2 cellular contexts compared by ENCODE assay signal in the genomic region with DNA sequence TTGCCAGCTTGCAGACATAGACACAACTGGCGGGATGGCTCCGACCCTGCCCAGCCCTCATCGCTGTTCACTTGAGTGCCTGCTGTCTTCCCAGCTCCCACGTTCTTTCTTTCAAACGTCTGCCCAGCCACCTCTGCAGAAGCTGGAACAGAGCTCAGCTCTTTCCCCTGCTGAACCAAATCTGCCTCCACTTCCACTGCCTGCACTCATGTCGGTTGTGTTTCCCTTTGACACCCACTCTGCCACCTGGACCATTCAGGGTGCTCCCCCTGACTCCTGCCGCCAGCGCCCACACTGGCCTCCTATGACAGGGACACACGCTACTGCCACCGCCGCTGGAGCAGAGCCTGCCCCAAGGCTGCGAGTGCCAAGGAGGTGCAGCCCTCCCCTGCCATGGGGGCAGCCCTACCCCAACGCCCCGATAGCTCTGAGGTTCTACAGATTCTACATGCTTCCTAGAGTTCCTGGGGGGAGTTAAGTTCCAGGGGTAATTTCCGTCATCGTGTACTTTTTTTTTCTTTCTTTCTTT.
TF ChIP-seq lines count a peak whose summit lies in the region.

No MANE protein-coding gene starts in this region.

TF ChIP-seq in GM23338, 12 proteins besides CTCF, POLR2A, EP300 and RAD21:
- TF ChIP-seq, protein P1, sequence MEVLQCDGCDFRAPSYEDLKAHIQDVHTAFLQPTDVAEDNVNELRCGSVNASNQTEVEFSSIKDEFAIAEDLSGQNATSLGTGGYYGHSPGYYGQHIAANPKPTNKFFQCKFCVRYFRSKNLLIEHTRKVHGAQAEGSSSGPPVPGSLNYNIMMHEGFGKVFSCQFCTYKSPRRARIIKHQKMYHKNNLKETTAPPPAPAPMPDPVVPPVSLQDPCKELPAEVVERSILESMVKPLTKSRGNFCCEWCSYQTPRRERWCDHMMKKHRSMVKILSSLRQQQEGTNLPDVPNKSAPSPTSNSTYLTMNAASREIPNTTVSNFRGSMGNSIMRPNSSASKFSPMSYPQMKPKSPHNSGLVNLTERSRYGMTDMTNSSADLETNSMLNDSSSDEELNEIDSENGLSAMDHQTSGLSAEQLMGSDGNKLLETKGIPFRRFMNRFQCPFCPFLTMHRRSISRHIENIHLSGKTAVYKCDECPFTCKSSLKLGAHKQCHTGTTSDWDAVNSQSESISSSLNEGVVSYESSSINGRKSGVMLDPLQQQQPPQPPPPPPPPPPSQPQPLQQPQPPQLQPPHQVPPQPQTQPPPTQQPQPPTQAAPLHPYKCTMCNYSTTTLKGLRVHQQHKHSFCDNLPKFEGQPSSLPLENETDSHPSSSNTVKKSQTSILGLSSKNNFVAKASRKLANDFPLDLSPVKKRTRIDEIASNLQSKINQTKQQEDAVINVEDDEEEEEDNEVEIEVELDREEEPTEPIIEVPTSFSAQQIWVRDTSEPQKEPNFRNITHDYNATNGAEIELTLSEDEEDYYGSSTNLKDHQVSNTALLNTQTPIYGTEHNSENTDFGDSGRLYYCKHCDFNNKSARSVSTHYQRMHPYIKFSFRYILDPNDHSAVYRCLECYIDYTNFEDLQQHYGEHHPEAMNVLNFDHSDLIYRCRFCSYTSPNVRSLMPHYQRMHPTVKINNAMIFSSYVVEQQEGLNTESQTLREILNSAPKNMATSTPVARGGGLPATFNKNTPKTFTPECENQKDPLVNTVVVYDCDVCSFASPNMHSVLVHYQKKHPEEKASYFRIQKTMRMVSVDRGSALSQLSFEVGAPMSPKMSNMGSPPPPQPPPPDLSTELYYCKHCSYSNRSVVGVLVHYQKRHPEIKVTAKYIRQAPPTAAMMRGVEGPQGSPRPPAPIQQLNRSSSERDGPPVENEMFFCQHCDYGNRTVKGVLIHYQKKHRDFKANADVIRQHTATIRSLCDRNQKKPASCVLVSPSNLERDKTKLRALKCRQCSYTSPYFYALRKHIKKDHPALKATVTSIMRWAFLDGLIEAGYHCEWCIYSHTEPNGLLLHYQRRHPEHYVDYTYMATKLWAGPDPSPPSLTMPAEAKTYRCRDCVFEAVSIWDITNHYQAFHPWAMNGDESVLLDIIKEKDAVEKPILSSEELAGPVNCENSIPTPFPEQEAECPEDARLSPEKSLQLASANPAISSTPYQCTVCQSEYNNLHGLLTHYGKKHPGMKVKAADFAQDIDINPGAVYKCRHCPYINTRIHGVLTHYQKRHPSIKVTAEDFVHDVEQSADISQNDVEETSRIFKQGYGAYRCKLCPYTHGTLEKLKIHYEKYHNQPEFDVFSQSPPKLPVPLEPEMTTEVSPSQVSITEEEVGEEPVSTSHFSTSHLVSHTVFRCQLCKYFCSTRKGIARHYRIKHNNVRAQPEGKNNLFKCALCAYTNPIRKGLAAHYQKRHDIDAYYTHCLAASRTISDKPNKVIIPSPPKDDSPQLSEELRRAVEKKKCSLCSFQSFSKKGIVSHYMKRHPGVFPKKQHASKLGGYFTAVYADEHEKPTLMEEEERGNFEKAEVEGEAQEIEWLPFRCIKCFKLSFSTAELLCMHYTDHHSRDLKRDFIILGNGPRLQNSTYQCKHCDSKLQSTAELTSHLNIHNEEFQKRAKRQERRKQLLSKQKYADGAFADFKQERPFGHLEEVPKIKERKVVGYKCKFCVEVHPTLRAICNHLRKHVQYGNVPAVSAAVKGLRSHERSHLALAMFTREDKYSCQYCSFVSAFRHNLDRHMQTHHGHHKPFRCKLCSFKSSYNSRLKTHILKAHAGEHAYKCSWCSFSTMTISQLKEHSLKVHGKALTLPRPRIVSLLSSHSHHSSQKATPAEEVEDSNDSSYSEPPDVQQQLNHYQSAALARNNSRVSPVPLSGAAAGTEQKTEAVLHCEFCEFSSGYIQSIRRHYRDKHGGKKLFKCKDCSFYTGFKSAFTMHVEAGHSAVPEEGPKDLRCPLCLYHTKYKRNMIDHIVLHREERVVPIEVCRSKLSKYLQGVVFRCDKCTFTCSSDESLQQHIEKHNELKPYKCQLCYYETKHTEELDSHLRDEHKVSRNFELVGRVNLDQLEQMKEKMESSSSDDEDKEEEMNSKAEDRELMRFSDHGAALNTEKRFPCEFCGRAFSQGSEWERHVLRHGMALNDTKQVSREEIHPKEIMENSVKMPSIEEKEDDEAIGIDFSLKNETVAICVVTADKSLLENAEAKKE (CRISPR knock-in tag; IDR thresholded peaks at IDR 0.05), result no peak
- TF ChIP-seq POLR2AphosphoS5 (IDR thresholded peaks at IDR 0.05; ENCODE audit: low read depth), result no peak
- no peak for TF ChIP-seq ZNF114 (CRISPR knock-in tag; IDR thresholded peaks at IDR 0.05)
TF ChIP-seq in GM23338: peak in this region for 0.

TF ChIP-seq in H1, 55 proteins besides CTCF, POLR2A, EP300 and RAD21:
- TF ChIP-seq TEAD4 (IDR thresholded peaks at IDR 0.05; ENCODE audit: low read depth, low read length), result no peak
- TF ChIP-seq BACH1 (IDR thresholded peaks at IDR 0.05; ENCODE audit: low read length), result no peak
- TF ChIP-seq HDAC6 (IDR thresholded peaks at IDR 0.05; ENCODE audit: low read depth, low read length), result no peak
- no peak for TF ChIP-seq KDM1A (IDR thresholded peaks at IDR 0.05; ENCODE audit: borderline replicate concordance, low read length)
- no peak for TF ChIP-seq NRF1 (IDR thresholded peaks at IDR 0.05; ENCODE audit: low read depth, low read length)
- no peak for TF ChIP-seq GABPA (IDR thresholded peaks at IDR 0.05; ENCODE audit: borderline replicate concordance, insufficient read depth, low read length)
- TF ChIP-seq TCF12 (IDR thresholded peaks at IDR 0.05; ENCODE audit: low read depth, low read length), result no peak
- TF ChIP-seq EZH2 (IDR thresholded peaks at IDR 0.05; ENCODE audit: low read depth, low read length, severe bottlenecking), result no peak
- TF ChIP-seq, protein P2, sequence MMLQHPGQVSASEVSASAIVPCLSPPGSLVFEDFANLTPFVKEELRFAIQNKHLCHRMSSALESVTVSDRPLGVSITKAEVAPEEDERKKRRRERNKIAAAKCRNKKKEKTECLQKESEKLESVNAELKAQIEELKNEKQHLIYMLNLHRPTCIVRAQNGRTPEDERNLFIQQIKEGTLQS (IDR thresholded peaks at IDR 0.05; ENCODE audit: insufficient read depth, low read depth, low read length), result no peak
- TF ChIP-seq SIRT6 (IDR thresholded peaks at IDR 0.05; ENCODE audit: low read length), result no peak
- TF ChIP-seq TBP (IDR thresholded peaks at IDR 0.05; ENCODE audit: low read depth, low read length), result no peak
- TF ChIP-seq RBBP5 (IDR thresholded peaks at IDR 0.05; ENCODE audit: borderline replicate concordance, low read depth, low read length), result no peak
- no peak for TF ChIP-seq SP4 (IDR thresholded peaks at IDR 0.05; ENCODE audit: low read length)
- TF ChIP-seq RFX5 (IDR thresholded peaks at IDR 0.05; ENCODE audit: borderline replicate concordance, low read depth, low read length), result no peak
- TF ChIP-seq SP1 (IDR thresholded peaks at IDR 0.05; ENCODE audit: low read depth, low read length), result no peak
- no peak for TF ChIP-seq POLR2AphosphoS5 (IDR thresholded peaks at IDR 0.05; ENCODE audit: low read depth, low read length)
- TF ChIP-seq YY1 (IDR thresholded peaks at IDR 0.05; ENCODE audit: low read depth, low read length), result no peak
- no peak for TF ChIP-seq CBX8 (IDR thresholded peaks at IDR 0.05; ENCODE audit: borderline replicate concordance, low read depth, low read length)
